In genomic region chr10:96420610-96421009, GRCh38 we compare ENCODE assay signal across 31 cellular contexts.
"Had no signal": no experiment of that assay in that cellular context is flagged by ENCODE, and none has a peak within 500 bp of the region (broad histone marks: within the 10 kb centered on the region; RNA-seq: fewer than 3 reads in every experiment).

No MANE protein-coding gene starts in this region.

- ATAC-seq: activated T-cell treated with anti-CD3 and anti-CD28 coated beads, Interleukin-2, amount 50 U/mL, for 72 hours; T-helper 17 cell had no signal

- H3K36me3 Mint-ChIP-seq: activated naive CD4-positive, alpha-beta T cell treated with anti-CD3 and anti-CD28 coated beads, Interleukin-2, amount 10 ng/mL, durations not matched to agents 7 days and 5 days; activated naive CD8-positive, alpha-beta T cell treated with anti-CD3 and anti-CD28 coated beads for 36 hours; IgD-negative memory B cell had no signal

- H3K27me3 ChIP-seq: Peyer's patch, SJCRH30 had no signal

- H3K27me3 Mint-ChIP-seq: activated naive CD8-positive, alpha-beta T cell treated with anti-CD3 and anti-CD28 coated beads for 36 hours; IgD-negative memory B cell had no signal

- H3K27ac Mint-ChIP-seq: activated B cell treated with CpG ODN at 0.5 μM for 24 hours; activated CD4-positive, alpha-beta memory T cell treated with anti-CD3 and anti-CD28 coated beads, Interleukin-2, amount 10 ng/mL, durations not matched to agents 7 days and 5 days; activated CD4-positive, alpha-beta T cell treated with anti-CD3 and anti-CD28 coated beads, Interleukin-2, amount 10 ng/mL, durations not matched to agents 7 days and 5 days; activated naive CD4-positive, alpha-beta T cell treated with anti-CD3 and anti-CD28 coated beads, Interleukin-2, amount 10 ng/mL, durations not matched to agents 7 days and 5 days; activated naive CD8-positive, alpha-beta T cell treated with anti-CD3 and anti-CD28 coated beads for 36 hours; activated T-cell treated with anti-CD3 and anti-CD28 coated beads, Interleukin-2, amount 50 U/mL, for 72 hours; activated T-helper 2 cell treated with anti-CD3 and anti-CD28 coated beads, Interferon-gamma antibody, Interleukin-2, Interleukin-4, amounts not matched to agents 10 μg/mL and 5 μg/mL and 100 μg/mL, durations not matched to agents 14 hours and 24 hours and 36 hours; IgD-negative memory B cell; T-helper 17 cell had no signal

- H3K4me3 Mint-ChIP-seq: activated B cell treated with CpG ODN at 0.5 μM for 24 hours; activated CD4-positive, alpha-beta memory T cell treated with anti-CD3 and anti-CD28 coated beads, Interleukin-2, amount 10 ng/mL, durations not matched to agents 7 days and 5 days; activated CD4-positive, alpha-beta T cell treated with anti-CD3 and anti-CD28 coated beads, Interleukin-2, amount 10 ng/mL, durations not matched to agents 7 days and 5 days; activated naive CD4-positive, alpha-beta T cell treated with anti-CD3 and anti-CD28 coated beads, Interleukin-2, amount 10 ng/mL, durations not matched to agents 7 days and 5 days; activated naive CD8-positive, alpha-beta T cell treated with anti-CD3 and anti-CD28 coated beads for 36 hours; activated T-cell treated with anti-CD3 and anti-CD28 coated beads, Interleukin-2, amount 50 U/mL, for 72 hours; IgD-negative memory B cell; T-helper 17 cell had no signal

- H3K4me1 ChIP-seq: Peyer's patch had no signal

- H3K4me1 Mint-ChIP-seq: activated B cell treated with CpG ODN at 0.5 μM for 24 hours; activated CD4-positive, alpha-beta memory T cell treated with anti-CD3 and anti-CD28 coated beads, Interleukin-2, amount 10 ng/mL, durations not matched to agents 7 days and 5 days; activated CD4-positive, alpha-beta T cell treated with anti-CD3 and anti-CD28 coated beads, Interleukin-2, amount 10 ng/mL, durations not matched to agents 7 days and 5 days; activated naive CD4-positive, alpha-beta T cell treated with anti-CD3 and anti-CD28 coated beads, Interleukin-2, amount 10 ng/mL, durations not matched to agents 7 days and 5 days; activated naive CD8-positive, alpha-beta T cell treated with anti-CD3 and anti-CD28 coated beads for 36 hours had no signal

- H3K36me3 ChIP-seq: Peyer's patch, SJCRH30 had no signal

- H3K9me3 ChIP-seq: Peyer's patch, SJCRH30 had no signal

- H3K27ac ChIP-seq: Peyer's patch, RWPE1 had no signal

- DNase-seq: activated B cell treated with CpG ODN at 0.5 μM for 24 hours; activated CD4-positive, alpha-beta memory T cell treated with anti-CD3 and anti-CD28 coated beads, Interleukin-2, amount 10 ng/mL, durations not matched to agents 7 days and 5 days; activated CD4-positive, alpha-beta T cell treated with anti-CD3 and anti-CD28 coated beads, Interleukin-2, amount 10 ng/mL, durations not matched to agents 7 days and 5 days; activated gamma-delta T cell treated with Interleukin-2 at 50 U/mL for 16 hours; activated naive CD4-positive, alpha-beta T cell treated with anti-CD3 and anti-CD28 coated beads, Interleukin-2, amount 10 ng/mL, durations not matched to agents 7 days and 5 days; activated naive CD8-positive, alpha-beta T cell treated with anti-CD3 and anti-CD28 coated beads for 36 hours; activated T-cell treated with anti-CD3 and anti-CD28 coated beads for 4 hours; activated T-cell treated with anti-CD3 and anti-CD28 coated beads, Interleukin-2, amount 50 U/mL, for 72 hours; anterior cingulate cortex; caudate nucleus; KG1; NCI-H1092; NCI-H1417 treated with DMSO at 0.1 percent for 48 hours; NCI-H1694; NCI-H2029; NCI-H2107; NCI-H2171 treated with DMSO at 0.1 percent for 48 hours; NCI-H226; NCI-H526; NCI-H774; NK-92 treated with Interleukin-12 subunit alpha and Interleukin-12 subunit beta, amount 100 ng/mL, for 24 hours; OCI-M1; Peyer's patch; Right ventricle myocardium superior; SJCRH30; T-helper 17 cell; T-helper 9 cell had no signal

- FAIRE-seq: TTC549 had no signal

- H3K4me3 ChIP-seq: Peyer's patch, SJCRH30 had no signal

- H3K9me3 Mint-ChIP-seq: activated B cell treated with CpG ODN at 0.5 μM for 24 hours; activated CD4-positive, alpha-beta memory T cell treated with anti-CD3 and anti-CD28 coated beads, Interleukin-2, amount 10 ng/mL, durations not matched to agents 7 days and 5 days; activated CD4-positive, alpha-beta T cell treated with anti-CD3 and anti-CD28 coated beads, Interleukin-2, amount 10 ng/mL, durations not matched to agents 7 days and 5 days; activated naive CD4-positive, alpha-beta T cell treated with anti-CD3 and anti-CD28 coated beads, Interleukin-2, amount 10 ng/mL, durations not matched to agents 7 days and 5 days; activated naive CD8-positive, alpha-beta T cell treated with anti-CD3 and anti-CD28 coated beads for 36 hours; activated T-cell treated with anti-CD3 and anti-CD28 coated beads, Interleukin-2, amount 50 U/mL, for 72 hours; activated T-helper 2 cell treated with anti-CD3 and anti-CD28 coated beads, Interferon-gamma antibody, Interleukin-2, Interleukin-4, amounts not matched to agents 10 μg/mL and 5 μg/mL and 100 μg/mL, durations not matched to agents 14 hours and 24 hours and 36 hours; IgD-negative memory B cell had no signal
